In the genomic region with DNA sequence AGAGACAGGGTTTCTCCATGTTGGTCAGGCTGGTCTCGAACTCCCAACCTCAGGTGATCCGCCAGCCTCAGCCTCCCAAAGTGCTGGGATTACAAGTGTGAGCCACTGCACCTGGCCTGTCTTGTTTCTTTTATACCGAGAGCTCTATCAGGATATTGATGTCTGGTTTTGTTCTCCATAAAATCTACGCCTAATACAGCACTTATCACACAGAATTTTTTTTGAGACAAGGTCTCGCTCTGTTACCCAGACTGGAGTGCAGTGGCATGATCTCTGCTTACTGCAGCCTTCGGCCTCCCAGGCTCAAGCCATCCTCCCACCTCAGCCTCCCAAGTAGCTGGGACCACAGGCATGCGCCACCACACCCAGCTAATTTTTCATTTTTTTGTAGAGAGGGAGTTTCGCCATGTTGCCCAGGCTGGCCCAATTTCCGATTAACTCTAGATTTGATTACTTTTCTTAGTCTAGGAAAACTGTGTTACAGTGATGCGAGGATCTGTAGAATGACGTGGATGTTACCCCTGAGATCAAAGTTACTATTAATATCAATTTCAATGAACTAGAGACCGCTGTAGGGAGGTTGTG, we compare ENCODE assay signal across 6 cellular contexts. TPM values are rescaled to one million over a fixed set of nuclear protein-coding genes. Genes with fewer than 3 reads are reported as not detected.
DNase-seq lines count a peak whose midpoint lies in the region; ATAC-seq, FAIRE-seq and TF ChIP-seq lines count a peak whose summit lies in the region.
"Not testable (repeated sequence)": the region's sequence is repeated elsewhere in the genome, so short reads cannot be mapped to it uniquely, and the experiment has no call there.

No MANE protein-coding gene starts in this region.

- dilution Hi-C loops in endothelial cell of umbilical vein (cut with MboI; ENCODE audit: extremely low pct_ligation_motif_present, low sequenced_read_pairs) = not testable (repeated sequence)

- BruUV-seq in endothelial cell of umbilical vein (replicated peaks; lab: Mats Ljungman, UMichigan) = TSS peak; percentile 59

- H3K4me3 ChIP-seq in CD4-positive, alpha-beta memory T cell (ENCODE audit: low read length in 2 of 2) = peak overlapping the region; percentile 80 to 85
- not testable (repeated sequence) for H3K4me3 ChIP-seq in KMS-11 (IDR thresholded peaks at IDR 0.05; ENCODE audit: insufficient read depth, low read depth, low read length); mesendoderm (ENCODE audit: low read length)
- H3K4me3 ChIP-seq in endothelial cell of umbilical vein (replicated peaks in 1 of 3; ENCODE audit: insufficient read depth in 1 of 3, low read depth in 1 of 3, low read length in 3 of 3) (peak overlapping the region in 2 of 3 experiments; percentile 68 to 97), spleen (peak overlapping the region; percentile 68 to 92 (median 82))

- H2AFZ ChIP-seq in KMS-11 (ENCODE audit: low read depth) = peak overlapping the region; percentile 71
- peak overlapping the region; percentile 87 for H2AFZ ChIP-seq in endothelial cell of umbilical vein (ENCODE audit: low read depth, low read length)

- H3K23ac ChIP-seq in mesendoderm (ENCODE audit: low read length) = not testable (repeated sequence)

- TF ChIP-seq POLR2A in endothelial cell of umbilical vein (IDR thresholded peaks at IDR 0.05; ENCODE audit: low read depth, low read length); spleen (IDR thresholded peaks at IDR 0.05): not testable (repeated sequence)

- peak overlapping the region; percentile 69 for H3K56ac ChIP-seq in mesendoderm (ENCODE audit: low read length)

- POLR2A ChIA-PET in CD4-positive, alpha-beta memory T cell (lab: Charles Lee; ENCODE audit: partially characterized antibody) = interaction anchor here (0.7 to 2.5 kb wide), 11 partner anchors 8 to 266 kb away, joined by 3 to 19 read pairs (median 5); a partner anchor contains a TSS
- POLR2A ChIA-PET in endothelial cell of umbilical vein (lab: Charles Lee) = not testable (repeated sequence)

- H2BK15ac ChIP-seq in mesendoderm (replicated peaks; ENCODE audit: low read depth) = peak overlapping the region; percentile 65

- not testable (repeated sequence) for H4K20me1 ChIP-seq in KMS-11 (ENCODE audit: insufficient read depth); endothelial cell of umbilical vein (replicated peaks; ENCODE audit: control insufficient read depth, extremely low read depth, insufficient read depth, low read length)

- intact Hi-C loops in CD4-positive, alpha-beta memory T cell (cut with micrococcal nuclease) = loop anchor here (1.0 to 5.0 kb wide), 7 partner anchors 42 to 258 kb away; a partner anchor contains a TSS
- intact Hi-C loops in endothelial cell of umbilical vein (cut with micrococcal nuclease) = loop anchor here (10.0 kb wide), 1 partner anchor 226 kb away; a partner anchor contains a TSS
- intact Hi-C loops in spleen (cut with DNase I; ENCODE audit: low total_unique reads) = not testable (repeated sequence)

- H3K27me3 Mint-ChIP-seq in CD4-positive, alpha-beta memory T cell; activated T-cell treated with anti-CD3 and anti-CD28 coated beads, Interleukin-2, amount 50 U/mL, for 72 hours (ENCODE audit: low read depth): not testable (repeated sequence)

- not testable (repeated sequence) for H2AK5ac ChIP-seq in mesendoderm (ENCODE audit: low read length)

- not testable (repeated sequence) for H3K36me3 ChIP-seq in CD4-positive, alpha-beta memory T cell (ENCODE audit: insufficient read depth, low read length); KMS-11 (ENCODE audit: insufficient read depth); endothelial cell of umbilical vein (ENCODE audit: control insufficient read depth in 2 of 2, extremely low read depth in 1 of 2, insufficient read depth in 2 of 2, low read length in 2 of 2); mesendoderm (ENCODE audit: control insufficient read depth, insufficient read depth, low read length)
- peaks cover 0 to 30% (median 16%) of the 10 kb centered on the region in 6 donors for H3K36me3 ChIP-seq in spleen

- peak overlapping the region; percentile 43 for H4K5ac ChIP-seq in mesendoderm (ENCODE audit: low read length)

- H3K9me1 ChIP-seq in endothelial cell of umbilical vein (replicated peaks; ENCODE audit: control insufficient read depth, extremely low read depth, insufficient read depth, low read length) = not testable (repeated sequence)

- TF ChIP-seq CTCF in KMS-11 (conservative IDR thresholded peaks at IDR 0.05; ENCODE audit: low read depth, low read length); endothelial cell of umbilical vein (IDR thresholded peaks at IDR 0.05; ENCODE audit: extremely low read depth in 1 of 2, insufficient read depth in 1 of 2, low read depth in 1 of 2, low read length in 2 of 2); spleen (IDR thresholded peaks at IDR 0.05 in 8 of 11, conservative IDR thresholded peaks at IDR 0.05 in 3 of 11): not testable (repeated sequence)

- not testable (repeated sequence) for H4K8ac ChIP-seq in mesendoderm (ENCODE audit: low read depth, low read length)

- peak overlapping the region; percentile 49 for H2BK120ac ChIP-seq in mesendoderm (ENCODE audit: low read depth, low read length)

- not testable (repeated sequence) for H3K79me1 ChIP-seq in mesendoderm (ENCODE audit: low read length)

- CTCF ChIA-PET in CD4-positive, alpha-beta memory T cell (lab: Charles Lee; ENCODE audit: partially characterized antibody) = interaction anchor here (0.8 to 13.9 kb wide), 3 partner anchors 28 to 258 kb away, joined by 3 to 403 read pairs (median 4); no protein-coding TSS in a partner anchor
- CTCF ChIA-PET in endothelial cell of umbilical vein (lab: Charles Lee) = interaction anchor here (0.7 to 12.5 kb wide), 2 partner anchors 22 kb away, joined by 3 to 214 read pairs; no protein-coding TSS in a partner anchor

- peaks cover 11 to 24% of the 10 kb centered on the region in 2 donors for H3K36me3 Mint-ChIP-seq in CD4-positive, alpha-beta memory T cell
- peaks cover 4 to 12% of the 10 kb centered on the region in 2 donors for H3K36me3 Mint-ChIP-seq in activated T-cell treated with anti-CD3 and anti-CD28 coated beads, Interleukin-2, amount 50 U/mL, for 72 hours (ENCODE audit: insufficient read depth in 2 of 2)

- FAIRE-seq in endothelial cell of umbilical vein (lab: Jason Lieb, UNC) = not testable (repeated sequence)

- H3K9ac ChIP-seq in KMS-11 (peak overlapping the region; percentile 96), endothelial cell of umbilical vein (replicated peaks; ENCODE audit: extremely low read depth, insufficient read depth, low read length) (peak overlapping the region; percentile 98)
- H3K9ac ChIP-seq in mesendoderm (ENCODE audit: low read length) = not testable (repeated sequence)

- DNase-seq in CD4-positive, alpha-beta memory T cell; activated T-cell treated with anti-CD3 and anti-CD28 coated beads, Interleukin-2, amount 50 U/mL, for 72 hours; endothelial cell of umbilical vein (ENCODE audit: low read depth, low spot score); mesendoderm: not testable (repeated sequence)
- DNase-seq in spleen = peak; percentile 62

- H3K79me2 ChIP-seq in KMS-11 (ENCODE audit: insufficient read depth, low read depth) (peaks cover 12% of the 10 kb centered on the region; the same call in 1 of the 2 replicates), endothelial cell of umbilical vein (ENCODE audit: control insufficient read depth, insufficient read depth, low read length) (peaks cover 22% of the 10 kb centered on the region)
- H3K79me2 ChIP-seq in mesendoderm (ENCODE audit: control insufficient read depth, insufficient read depth, low read length) = not testable (repeated sequence)

- H3K4me2 ChIP-seq in KMS-11 (peak overlapping the region; percentile 80), endothelial cell of umbilical vein (ENCODE audit: insufficient read depth, low read length) (peak overlapping the region; percentile 95)
- H3K4me2 ChIP-seq in mesendoderm (ENCODE audit: low read length) = not testable (repeated sequence)

- H3K4me1 ChIP-seq in CD4-positive, alpha-beta memory T cell (ENCODE audit: insufficient read depth, low read length) = peaks cover 24% of the 10 kb centered on the region
- H3K4me1 ChIP-seq in KMS-11 (ENCODE audit: low read depth, poor library complexity, severe bottlenecking) = peaks cover 52% of the 10 kb centered on the region
- H3K4me1 ChIP-seq in endothelial cell of umbilical vein (ENCODE audit: control insufficient read depth, extremely low read depth, insufficient read depth, low read length) = peaks cover 33% of the 10 kb centered on the region
- H3K4me1 ChIP-seq in mesendoderm (ENCODE audit: control insufficient read depth, low read depth, low read length) = not testable (repeated sequence)
- peaks cover 6 to 51% (median 34%) of the 10 kb centered on the region in 6 donors for H3K4me1 ChIP-seq in spleen

- ATAC-seq in activated T-cell treated with anti-CD3 and anti-CD28 coated beads, Interleukin-2, amount 50 U/mL, for 72 hours (replicated peaks in 1 of 2) = not testable (repeated sequence)

- peak overlapping the region; percentile 91 to 96 (median 92) for H3K4me3 Mint-ChIP-seq in CD4-positive, alpha-beta memory T cell
- peak overlapping the region; percentile 93 to 98 for H3K4me3 Mint-ChIP-seq in activated T-cell treated with anti-CD3 and anti-CD28 coated beads, Interleukin-2, amount 50 U/mL, for 72 hours

- H3K9me3 ChIP-seq in CD4-positive, alpha-beta memory T cell (ENCODE audit: control insufficient read depth in 1 of 2, low read length in 2 of 2); endothelial cell of umbilical vein (replicated peaks; ENCODE audit: control insufficient read depth, insufficient read depth, low read length); spleen: not testable (repeated sequence)

- H3K4me1 Mint-ChIP-seq in CD4-positive, alpha-beta memory T cell = peaks cover 17 to 38% (median 27%) of the 10 kb centered on the region in 4 donors
- H3K4me1 Mint-ChIP-seq in activated T-cell treated with anti-CD3 and anti-CD28 coated beads, Interleukin-2, amount 50 U/mL, for 72 hours (ENCODE audit: low read depth) = peaks cover 34% of the 10 kb centered on the region

- H2BK5ac ChIP-seq in mesendoderm (ENCODE audit: low read length) = peak overlapping the region; percentile 0

- H3K27me3 ChIP-seq in CD4-positive, alpha-beta memory T cell (ENCODE audit: insufficient read depth, low read length); KMS-11 (ENCODE audit: insufficient read depth, low read depth); endothelial cell of umbilical vein (ENCODE audit: control insufficient read depth in 2 of 2, insufficient read depth in 2 of 2, low read length in 2 of 2); mesendoderm (ENCODE audit: insufficient read depth, low read length, poor library complexity); spleen (replicated peaks in 1 of 7): not testable (repeated sequence)

- not testable (repeated sequence) for H3K9me3 Mint-ChIP-seq in CD4-positive, alpha-beta memory T cell; activated T-cell treated with anti-CD3 and anti-CD28 coated beads, Interleukin-2, amount 50 U/mL, for 72 hours

- WGBS in mesendoderm (ENCODE audit: extremely low coverage, insufficient coverage, low lambda C conversion rate) = no CpG with 5 or more reads among the region's 12 CpGs
- 83 to 86% (median 84%) methylated on average over 12 of the region's 12 CpGs for WGBS in spleen, 5 donors

- H3K18ac ChIP-seq in mesendoderm (ENCODE audit: low read length) = peak overlapping the region; percentile 72

- H3K27ac ChIP-seq in CD4-positive, alpha-beta memory T cell (ENCODE audit: low read depth, low read length) = peak overlapping the region; percentile 85
- H3K27ac ChIP-seq in KMS-11 (peak overlapping the region; percentile 85), endothelial cell of umbilical vein (ENCODE audit: insufficient read depth, low read depth, low read length) (peak overlapping the region; percentile 92), spleen (peak overlapping the region; percentile 67 to 94 (median 88))
- H3K27ac ChIP-seq in mesendoderm (ENCODE audit: low read depth, low read length) = not testable (repeated sequence)

- H3K4ac ChIP-seq in mesendoderm (ENCODE audit: low read depth, low read length) = peak overlapping the region; percentile 89

- H3K27ac Mint-ChIP-seq in CD4-positive, alpha-beta memory T cell = peak overlapping the region; percentile 96 to 99 (median 98)
- peak overlapping the region; percentile 96 for H3K27ac Mint-ChIP-seq in activated T-cell treated with anti-CD3 and anti-CD28 coated beads, Interleukin-2, amount 50 U/mL, for 72 hours

RNA-seq across cellular contexts. Expression of a gene that starts 0.5 kb away (rescaled TPM):
- 10 to 100 TPM; 58.0 to 68.3 TPM for total RNA-seq in CD4-positive, alpha-beta memory T cell
- 100 to 1,000 TPM in 1 of 2 donors, 10 to 100 TPM in 1; 97.4 to 164 TPM for polyA plus RNA-seq in CD4-positive, alpha-beta memory T cell
- 10 to 100 TPM; 76.9 to 80.4 TPM for total RNA-seq in activated T-cell treated with anti-CD3 and anti-CD28 coated beads, Interleukin-2, amount 50 U/mL, for 72 hours
- total RNA-seq in endothelial cell of umbilical vein (174 TPM in 2 replicates), spleen (100 to 1,000 TPM in 1 of 7 donors, 10 to 100 TPM in 6; 55.2 to 111 (median 62.8) TPM)
- polyA plus RNA-seq in endothelial cell of umbilical vein (81.1 and 127 TPM in 2 replicates), spleen (100 to 1,000 TPM in 2 of 3 donors, 10 to 100 TPM in 1; 88.8 to 138 (median 137) TPM)
- 87.3 and 87.8 TPM in 2 replicates for polyA plus RNA-seq in endothelial cell of umbilical vein (2011; cell fraction: cytosol; rRNA removed)
- 45.3 and 48.8 TPM in 2 replicates for polyA plus RNA-seq in endothelial cell of umbilical vein (2011; cell fraction: nucleus; rRNA removed)
- 152 and 176 TPM in 2 replicates for polyA plus RNA-seq in endothelial cell of umbilical vein (2012)
- polyA minus RNA-seq in endothelial cell of umbilical vein = 17.8 and 26.3 TPM in 2 replicates
- 56.1 TPM for polyA minus RNA-seq in endothelial cell of umbilical vein (2011; cell fraction: cytosol; rRNA and poly(A)+ RNA removed)
- 9.8 and 11.5 TPM in 2 replicates for polyA minus RNA-seq in endothelial cell of umbilical vein (2011; cell fraction: nucleus; rRNA and poly(A)+ RNA removed)
- 355 TPM for polyA plus RNA-seq in mesendoderm (2013, experiment 1 of 2)
- polyA plus RNA-seq in mesendoderm (2013, experiment 2 of 2) = 362 TPM

RNA-seq across cellular contexts. Expression of a gene that starts 7.2 kb away (rescaled TPM):
- total RNA-seq in CD4-positive, alpha-beta memory T cell = 1 to 10 TPM; 3.0 to 3.8 TPM
- polyA plus RNA-seq in CD4-positive, alpha-beta memory T cell = not detected
- 1 to 10 TPM; 1.4 to 6.8 TPM for total RNA-seq in activated T-cell treated with anti-CD3 and anti-CD28 coated beads, Interleukin-2, amount 50 U/mL, for 72 hours
- total RNA-seq in endothelial cell of umbilical vein (603 and 615 TPM in 2 replicates), spleen (100 to 1,000 TPM in 1 of 7 donors, 10 to 100 TPM in 6; 42.6 to 126 (median 65.2) TPM)
- polyA plus RNA-seq in endothelial cell of umbilical vein (501 and 506 TPM in 2 replicates), spleen (10 to 100 TPM in 2 of 3 donors, 1 to 10 TPM in 1; 6.6 to 30.8 (median 15.6) TPM)
- 405 and 422 TPM in 2 replicates for polyA plus RNA-seq in endothelial cell of umbilical vein (2011; cell fraction: cytosol; rRNA removed)
- polyA plus RNA-seq in endothelial cell of umbilical vein (2011; cell fraction: nucleus; rRNA removed) = 470 and 520 TPM in 2 replicates
- polyA plus RNA-seq in endothelial cell of umbilical vein (2012) = 391 and 406 TPM in 2 replicates
- 453 and 535 TPM in 2 replicates for polyA minus RNA-seq in endothelial cell of umbilical vein
- polyA minus RNA-seq in endothelial cell of umbilical vein (2011; cell fraction: cytosol; rRNA and poly(A)+ RNA removed) = not detected
- polyA minus RNA-seq in endothelial cell of umbilical vein (2011; cell fraction: nucleus; rRNA and poly(A)+ RNA removed) = 120 and 149 TPM in 2 replicates
- polyA plus RNA-seq in mesendoderm (2013, experiment 1 of 2) = 188 TPM
- polyA plus RNA-seq in mesendoderm (2013, experiment 2 of 2) = 174 TPM

RNA-seq across cellular contexts. Expression of a gene that starts 13.9 kb away (rescaled TPM):
- total RNA-seq in CD4-positive, alpha-beta memory T cell = 1 to 10 TPM in 1 of 2 experiments, under 1 TPM in 1; 0.70 to 1.5 TPM
- polyA plus RNA-seq in CD4-positive, alpha-beta memory T cell = under 1 TPM; 0.21 to 0.75 TPM
- total RNA-seq in activated T-cell treated with anti-CD3 and anti-CD28 coated beads, Interleukin-2, amount 50 U/mL, for 72 hours = 1 to 10 TPM in 1 of 2 donors, under 1 TPM in 1; 0.21 to 1.5 TPM
- total RNA-seq in endothelial cell of umbilical vein (18.5 and 22.5 TPM in 2 replicates), spleen (100 to 1,000 TPM in 4 of 7 donors, 10 to 100 TPM in 3; 56.4 to 165 (median 112) TPM)
- polyA plus RNA-seq in endothelial cell of umbilical vein (94.0 and 103 TPM in 2 replicates), spleen (10 to 100 TPM; 34.2 to 46.5 (median 35.3) TPM)
- polyA plus RNA-seq in endothelial cell of umbilical vein (2011; cell fraction: cytosol; rRNA removed) = 31.3 and 31.5 TPM in 2 replicates
- 33.2 and 38.6 TPM in 2 replicates for polyA plus RNA-seq in endothelial cell of umbilical vein (2011; cell fraction: nucleus; rRNA removed)
- polyA plus RNA-seq in endothelial cell of umbilical vein (2012) = 9.0 and 10.5 TPM in 2 replicates
- polyA minus RNA-seq in endothelial cell of umbilical vein = 83.6 and 99.3 TPM in 2 replicates
- polyA minus RNA-seq in endothelial cell of umbilical vein (2011; cell fraction: cytosol; rRNA and poly(A)+ RNA removed) = not detected
- polyA minus RNA-seq in endothelial cell of umbilical vein (2011; cell fraction: nucleus; rRNA and poly(A)+ RNA removed) = 11.0 and 15.1 TPM in 2 replicates
- polyA plus RNA-seq in mesendoderm (2013, experiment 1 of 2) = 8.9 TPM
- polyA plus RNA-seq in mesendoderm (2013, experiment 2 of 2) = 8.0 TPM

RNA-seq across cellular contexts. Expression of a gene that starts 42.4 kb away (rescaled TPM):
- total RNA-seq in CD4-positive, alpha-beta memory T cell = 10 to 100 TPM; 93.1 to 98.1 TPM
- 100 to 1,000 TPM in 1 of 2 donors, 10 to 100 TPM in 1; 92.0 to 118 TPM for polyA plus RNA-seq in CD4-positive, alpha-beta memory T cell
- 10 to 100 TPM; 66.5 to 78.4 TPM for total RNA-seq in activated T-cell treated with anti-CD3 and anti-CD28 coated beads, Interleukin-2, amount 50 U/mL, for 72 hours
- total RNA-seq in endothelial cell of umbilical vein (119 and 123 TPM in 2 replicates), spleen (100 to 1,000 TPM in 6 of 7 donors, 10 to 100 TPM in 1; 99.6 to 205 (median 110) TPM)
- polyA plus RNA-seq in endothelial cell of umbilical vein (157 and 192 TPM in 2 replicates), spleen (10 to 100 TPM in 1 of 3 donors, 1 to 10 TPM in 2; 7.9 to 22.3 (median 8.9) TPM)
- 119 and 152 TPM in 2 replicates for polyA plus RNA-seq in endothelial cell of umbilical vein (2011; cell fraction: cytosol; rRNA removed)
- polyA plus RNA-seq in endothelial cell of umbilical vein (2011; cell fraction: nucleus; rRNA removed) = 62.0 and 72.3 TPM in 2 replicates
- 115 and 125 TPM in 2 replicates for polyA plus RNA-seq in endothelial cell of umbilical vein (2012)
- 193 and 248 TPM in 2 replicates for polyA minus RNA-seq in endothelial cell of umbilical vein
- 31.7 TPM for polyA minus RNA-seq in endothelial cell of umbilical vein (2011; cell fraction: cytosol; rRNA and poly(A)+ RNA removed)
- polyA minus RNA-seq in endothelial cell of umbilical vein (2011; cell fraction: nucleus; rRNA and poly(A)+ RNA removed) = 37.7 and 38.5 TPM in 2 replicates
- polyA plus RNA-seq in mesendoderm (2013, experiment 1 of 2) = 11.7 TPM
- polyA plus RNA-seq in mesendoderm (2013, experiment 2 of 2) = 11.5 TPM

RNA-seq across cellular contexts. Expression of a gene that starts 53.9 kb away (rescaled TPM):
- total RNA-seq in CD4-positive, alpha-beta memory T cell = 1 to 10 TPM; 4.4 to 4.6 TPM
- polyA plus RNA-seq in CD4-positive, alpha-beta memory T cell = 1 to 10 TPM in 1 of 2 donors, under 1 TPM in 1; 0.55 to 1.5 TPM
- 1 to 10 TPM; 4.6 to 4.7 TPM for total RNA-seq in activated T-cell treated with anti-CD3 and anti-CD28 coated beads, Interleukin-2, amount 50 U/mL, for 72 hours
- 0.33 TPM in 1 of 2 replicates, not detected in the other for total RNA-seq in endothelial cell of umbilical vein
- 0.06 TPM in 1 of 2 replicates, not detected in the other for polyA plus RNA-seq in endothelial cell of umbilical vein
- 0.04 TPM in 1 of 2 replicates, not detected in the other for polyA plus RNA-seq in endothelial cell of umbilical vein (2011; cell fraction: cytosol; rRNA removed)
- polyA plus RNA-seq in endothelial cell of umbilical vein (2011; cell fraction: nucleus; rRNA removed) = 0.46 TPM in 2 replicates
- polyA plus RNA-seq in endothelial cell of umbilical vein (2012) = not detected in 2 replicates
- 0.17 TPM in 1 of 2 replicates, not detected in the other for polyA minus RNA-seq in endothelial cell of umbilical vein
- not detected for polyA minus RNA-seq in endothelial cell of umbilical vein (2011; cell fraction: cytosol; rRNA and poly(A)+ RNA removed)
- 0.34 TPM in 1 of 2 replicates, not detected in the other for polyA minus RNA-seq in endothelial cell of umbilical vein (2011; cell fraction: nucleus; rRNA and poly(A)+ RNA removed)
- polyA plus RNA-seq in mesendoderm (2013, experiment 1 of 2) = 1.1 TPM
- 1.2 TPM for polyA plus RNA-seq in mesendoderm (2013, experiment 2 of 2)
- 1 to 10 TPM; 1.4 to 5.8 (median 3.0) TPM for total RNA-seq in spleen
- 1 to 10 TPM; 2.2 to 5.2 (median 3.4) TPM for polyA plus RNA-seq in spleen

Comparison
In these comparisons a context has a peak if more than half of its experiments do, and no peak if none do; other contexts are left out.
1. RNA of a gene that starts 7.2 kb away (total RNA-seq): 603 to 615 TPM in endothelial cell of umbilical vein and 42.6 to 126 TPM in spleen; 1.4 to 6.8 TPM in activated T-cell treated with anti-CD3 and anti-CD28 coated beads, Interleukin-2, amount 50 U/mL, for 72 hours and 3.0 to 3.8 TPM in CD4-positive, alpha-beta memory T cell; every median in the first group is over 4 times any median in the second.